In the genomic region with DNA sequence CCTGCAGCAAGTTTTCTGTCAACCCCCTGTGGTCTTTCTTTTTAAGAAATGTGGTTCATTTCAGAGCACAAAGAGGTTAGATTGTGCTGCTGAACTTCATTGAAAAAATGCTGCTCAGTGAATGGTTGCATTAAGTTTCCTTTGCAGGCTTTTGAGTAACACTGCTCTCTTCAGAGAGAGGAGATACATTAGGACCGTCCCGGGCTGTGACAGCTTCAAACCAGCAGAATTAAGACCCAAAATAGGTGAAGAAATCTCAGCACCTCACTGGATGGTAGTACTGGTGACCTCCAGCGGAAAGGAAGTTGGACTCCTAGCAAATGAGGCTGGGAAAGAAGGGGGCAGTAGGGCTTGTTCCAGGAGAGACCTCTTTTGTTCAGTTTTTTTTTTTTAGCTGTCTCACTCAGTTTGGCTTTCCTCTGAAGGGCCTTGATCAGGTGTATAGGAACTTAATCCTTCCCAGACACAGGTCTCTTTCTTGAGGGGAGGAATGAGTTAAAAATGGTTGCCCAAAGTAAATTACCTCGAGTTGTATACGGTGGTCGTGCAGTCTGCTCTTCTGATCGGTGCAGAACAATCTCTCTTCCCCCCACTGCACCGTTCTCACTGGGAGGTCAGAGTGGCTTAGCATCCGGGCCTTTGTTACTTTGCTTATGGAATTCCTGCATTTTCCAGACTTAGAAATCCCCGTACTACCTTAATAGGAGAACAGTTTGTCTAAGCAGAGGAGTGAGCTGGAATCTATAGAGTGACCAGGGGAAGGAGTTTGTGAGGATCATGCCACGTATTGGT, we compare ENCODE assay signal across 8 cellular contexts.
DNase-seq lines count a peak whose midpoint lies in the region; ATAC-seq and TF ChIP-seq lines count a peak whose summit lies in the region.

No MANE protein-coding gene starts in this region.

- intact Hi-C loops in body of pancreas (cut with DNase I), result loop anchor here (10.0 kb wide), 1 partner anchor 78 kb away; no protein-coding TSS in a partner anchor

- TF ChIP-seq CTCF in body of pancreas (IDR thresholded peaks at IDR 0.05), result no peak
- TF ChIP-seq CTCF in kidney epithelial cell (IDR thresholded peaks at IDR 0.05; ENCODE audit: insufficient read depth, low read length, poor library complexity, severe bottlenecking), result no peak

- H3K36me3 ChIP-seq in HUES6 (ENCODE audit: control insufficient read depth, insufficient read depth, low read length) (no peaks in the 10 kb centered on the region), body of pancreas (replicated peaks in 1 of 2; ENCODE audit: insufficient read depth in 1 of 2, low read depth in 2 of 2) (no peaks in the 10 kb centered on the region), kidney epithelial cell (ENCODE audit: control insufficient read depth, insufficient read depth, low read length) (no peaks in the 10 kb centered on the region)

- peak overlapping the region; percentile 91 for H3K4me3 ChIP-seq in HUES6 (ENCODE audit: low read depth, low read length)
- no peak overlapping the region for H3K4me3 ChIP-seq in body of pancreas
- H3K4me3 ChIP-seq in kidney epithelial cell (ENCODE audit: low read depth, low read length), result peak overlapping the region; percentile 74

- H3K4me1 ChIP-seq in HUES6 (ENCODE audit: control insufficient read depth, insufficient read depth, low read length) (peaks cover 54% of the 10 kb centered on the region), body of pancreas (peaks cover 43% of the 10 kb centered on the region)

- H3K9me3 ChIP-seq in HUES6 (ENCODE audit: control insufficient read depth, insufficient read depth, low read depth, low read length), result no peaks in the 10 kb centered on the region
- no peaks in the 10 kb centered on the region for H3K9me3 ChIP-seq in body of pancreas

- H3K27me3 ChIP-seq in HUES6 (ENCODE audit: control insufficient read depth, insufficient read depth, low read length) (no peaks in the 10 kb centered on the region), body of pancreas (no peaks in the 10 kb centered on the region), kidney epithelial cell (ENCODE audit: control insufficient read depth, insufficient read depth, low read length) (no peaks in the 10 kb centered on the region)

- no peak for TF ChIP-seq POLR2A in body of pancreas (IDR thresholded peaks at IDR 0.05)

- no peak for ATAC-seq in body of pancreas
- ATAC-seq in HG02973 (IDR thresholded peaks at IDR 0.05; ENCODE audit: unreplicated experiment), result no peak

- H3K27ac ChIP-seq in HUES6 (ENCODE audit: low read depth, low read length) (peak overlapping the region; percentile 45), body of pancreas (peak overlapping the region; percentile 92 to 97 (median 94)), temporal lobe (ENCODE audit: low read depth, low read length) (peak overlapping the region; percentile 69)

- H3K9ac ChIP-seq in HUES6 (ENCODE audit: low read length), result peak overlapping the region; percentile 64

- DNase-seq in body of pancreas (no peak), kidney epithelial cell (ENCODE audit: low read depth) (no peak), NCI-H1105 (lab: John Stamatoyannopoulos, UW) (no peak), NCI-H2107 treated with DMSO at 0.1 percent for 48 hours (lab: John Stamatoyannopoulos, UW; ENCODE audit: unreplicated experiment) (no peak), cerebellum (ENCODE audit: low spot score) (no peak)

- 40 to 44% methylated on average over 11 of the region's 11 CpGs for WGBS in body of pancreas, 2 donors

Comparison
In these comparisons a context has a peak if more than half of its experiments do, and no peak if none do; other contexts are left out.
1. H3K4me3 ChIP-seq: peak in HUES6 (single experiment) and kidney epithelial cell (single experiment); none in body of pancreas (0 of 2).
2. Peak in every context shown above with its lines, with median percentiles within 50 percentile points of each other: H3K27ac ChIP-seq.